ENCODE assay signal across 11 cellular contexts in the genomic region with DNA sequence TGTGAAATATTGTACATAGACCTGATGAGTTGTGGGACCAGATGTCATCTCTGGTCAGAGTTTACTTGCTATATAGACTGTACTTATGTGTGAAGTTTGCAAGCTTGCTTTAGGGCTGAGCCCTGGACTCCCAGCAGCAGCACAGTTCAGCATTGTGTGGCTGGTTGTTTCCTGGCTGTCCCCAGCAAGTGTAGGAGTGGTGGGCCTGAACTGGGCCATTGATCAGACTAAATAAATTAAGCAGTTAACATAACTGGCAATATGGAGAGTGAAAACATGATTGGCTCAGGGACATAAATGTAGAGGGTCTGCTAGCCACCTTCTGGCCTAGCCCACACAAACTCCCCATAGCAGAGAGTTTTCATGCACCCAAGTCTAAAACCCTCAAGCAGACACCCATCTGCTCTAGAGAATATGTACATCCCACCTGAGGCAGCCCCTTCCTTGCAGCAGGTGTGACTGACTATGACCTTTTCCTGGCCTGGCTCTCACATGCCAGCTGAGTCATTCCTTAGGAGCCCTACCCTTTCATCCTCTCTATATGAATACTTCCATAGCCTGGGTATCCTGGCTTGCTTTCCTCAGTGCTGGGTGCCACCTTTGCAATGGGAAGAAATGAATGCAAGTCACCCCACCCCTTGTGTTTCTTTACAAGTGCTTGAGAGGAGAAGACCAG. TPM values are rescaled to one million over a fixed set of nuclear protein-coding genes. Genes with fewer than 3 reads are reported as not detected.
DNase-seq lines count a peak whose midpoint lies in the region; ATAC-seq and TF ChIP-seq lines count a peak whose summit lies in the region.
"Had no signal": no experiment of that assay in that cellular context is flagged by ENCODE, and none has a peak within 500 bp of the region (broad histone marks: within the 10 kb centered on the region; RNA-seq: fewer than 3 reads in every experiment).

No MANE protein-coding gene starts in this region.

- POLR2A ChIA-PET in activated B cell treated with CpG ODN at 0.5 μM for 24 hours (lab: Charles Lee), result interaction anchor here (2.1 kb wide), 1 partner anchor 10 kb away, joined by 13 read pairs; no protein-coding TSS in a partner anchor

- H4K8ac ChIP-seq in trophoblast cell (ENCODE audit: low read depth, low read length), result no peak overlapping the region

- H3K14ac ChIP-seq in trophoblast cell (ENCODE audit: low read length), result no peak overlapping the region

- no peak overlapping the region for H4K91ac ChIP-seq in trophoblast cell (ENCODE audit: low read depth, low read length)

- H3K27me3 Mint-ChIP-seq in activated CD4-positive, alpha-beta T cell treated with anti-CD3 and anti-CD28 coated beads, Interleukin-2, amount 10 ng/mL, durations not matched to agents 24 days and 14 days, result no peaks in the 10 kb centered on the region
- H3K27me3 Mint-ChIP-seq in activated B cell treated with CpG ODN at 0.5 μM for 24 hours, result no peaks in the 10 kb centered on the region
- H3K27me3 Mint-ChIP-seq in stimulated activated memory B cell treated with anti-CD40 and anti-IgM and Interleukin-4, amounts not matched to agents 10 μg/mL and 1 μg/mL and 100 μg/mL, for 72 hours, result no peaks in the 10 kb centered on the region

- no peaks in the 10 kb centered on the region for H3K9me3 Mint-ChIP-seq in activated CD4-positive, alpha-beta T cell treated with anti-CD3 and anti-CD28 coated beads, Interleukin-2, amount 10 ng/mL, durations not matched to agents 24 days and 14 days
- H3K9me3 Mint-ChIP-seq in activated B cell treated with CpG ODN at 0.5 μM for 24 hours, result no peaks in the 10 kb centered on the region
- no peaks in the 10 kb centered on the region for H3K9me3 Mint-ChIP-seq in stimulated activated memory B cell treated with anti-CD40 and anti-IgM and Interleukin-4, amounts not matched to agents 10 μg/mL and 1 μg/mL and 100 μg/mL, for 72 hours

- no peak overlapping the region for H4K12ac ChIP-seq in trophoblast cell (ENCODE audit: low read depth, low read length)

- H3K4me3 ChIP-seq in trophoblast cell (ENCODE audit: low read depth, low read length), result no peak overlapping the region
- H3K4me3 ChIP-seq: tibial artery had no signal

- H3K9ac ChIP-seq in trophoblast cell (ENCODE audit: low read length), result no peak overlapping the region

- peaks cover 64% of the 10 kb centered on the region for H3K36me3 Mint-ChIP-seq in activated CD4-positive, alpha-beta T cell treated with anti-CD3 and anti-CD28 coated beads, Interleukin-2, amount 10 ng/mL, durations not matched to agents 24 days and 14 days (ENCODE audit: low read depth)
- H3K36me3 Mint-ChIP-seq in activated B cell treated with CpG ODN at 0.5 μM for 24 hours (ENCODE audit: low read depth), result peaks cover 79% of the 10 kb centered on the region
- H3K36me3 Mint-ChIP-seq in stimulated activated memory B cell treated with anti-CD40 and anti-IgM and Interleukin-4, amounts not matched to agents 10 μg/mL and 1 μg/mL and 100 μg/mL, for 72 hours, result peaks cover 17% of the 10 kb centered on the region

- H3K4me3 Mint-ChIP-seq in activated CD4-positive, alpha-beta T cell treated with anti-CD3 and anti-CD28 coated beads, Interleukin-2, amount 10 ng/mL, durations not matched to agents 24 days and 14 days, result peak overlapping the region; percentile 66
- no peak overlapping the region for H3K4me3 Mint-ChIP-seq in activated B cell treated with CpG ODN at 0.5 μM for 24 hours
- no peak overlapping the region for H3K4me3 Mint-ChIP-seq in stimulated activated memory B cell treated with anti-CD40 and anti-IgM and Interleukin-4, amounts not matched to agents 10 μg/mL and 1 μg/mL and 100 μg/mL, for 72 hours

- no peaks in the 10 kb centered on the region for H3K27me3 ChIP-seq in trophoblast cell (ENCODE audit: insufficient read depth, low read length)
- H3K27me3 ChIP-seq: tibial artery had no signal

- no peak overlapping the region for H3K18ac ChIP-seq in trophoblast cell (ENCODE audit: low read length)

- H3K4me1 Mint-ChIP-seq in activated CD4-positive, alpha-beta T cell treated with anti-CD3 and anti-CD28 coated beads, Interleukin-2, amount 10 ng/mL, durations not matched to agents 24 days and 14 days, result peaks cover 57% of the 10 kb centered on the region
- peaks cover 6% of the 10 kb centered on the region for H3K4me1 Mint-ChIP-seq in activated B cell treated with CpG ODN at 0.5 μM for 24 hours
- no peaks in the 10 kb centered on the region for H3K4me1 Mint-ChIP-seq in stimulated activated memory B cell treated with anti-CD40 and anti-IgM and Interleukin-4, amounts not matched to agents 10 μg/mL and 1 μg/mL and 100 μg/mL, for 72 hours

- no peak overlapping the region for H2AFZ ChIP-seq in trophoblast cell (ENCODE audit: insufficient read depth, low read length, poor library complexity)

- no peak for DNase-seq in activated CD4-positive, alpha-beta T cell treated with anti-CD3 and anti-CD28 coated beads, Interleukin-2, amount 10 ng/mL, durations not matched to agents 24 days and 14 days
- DNase-seq in activated CD4-positive, alpha-beta T cell treated with anti-CD3 and anti-CD28 coated beads, Interleukin-2, amount 50 U/mL, for 4 hours, result no peak
- no peak for DNase-seq in activated B cell treated with CpG ODN at 0.5 μM for 24 hours
- DNase-seq in epithelial cell of prostate (ENCODE audit: low read depth, low spot score), result no peak
- no peak for DNase-seq in trophoblast cell
- DNase-seq in SKM-1 treated with dmso at 0.1 percent for 144 hours (lab: John Stamatoyannopoulos, UW; ENCODE audit: unreplicated experiment), result no peak
- DNase-seq: anterior cingulate cortex, NCI-H226, tibial artery had no signal

- ATAC-seq in activated B cell treated with CpG ODN at 0.5 μM for 24 hours (ENCODE audit: low read depth) (no peak), HG03432 (IDR thresholded peaks at IDR 0.05; ENCODE audit: unreplicated experiment) (no peak)
- no peak for ATAC-seq in stimulated activated memory B cell treated with anti-CD40 and anti-IgM and Interleukin-4, amounts not matched to agents 10 μg/mL and 1 μg/mL and 100 μg/mL, for 72 hours

- H3K27ac Mint-ChIP-seq in activated CD4-positive, alpha-beta T cell treated with anti-CD3 and anti-CD28 coated beads, Interleukin-2, amount 10 ng/mL, durations not matched to agents 24 days and 14 days, result peak overlapping the region; percentile 96
- H3K27ac Mint-ChIP-seq in activated B cell treated with CpG ODN at 0.5 μM for 24 hours, result peak overlapping the region; percentile 20
- H3K27ac Mint-ChIP-seq in stimulated activated memory B cell treated with anti-CD40 and anti-IgM and Interleukin-4, amounts not matched to agents 10 μg/mL and 1 μg/mL and 100 μg/mL, for 72 hours, result peak overlapping the region; percentile 8

- no peaks in the 10 kb centered on the region for H3K79me2 ChIP-seq in trophoblast cell (ENCODE audit: control insufficient read depth, insufficient read depth, low read length, poor library complexity)

- H2BK120ac ChIP-seq in trophoblast cell (ENCODE audit: insufficient read depth, low read length, poor library complexity), result no peak overlapping the region

- no peak for TF ChIP-seq CTCF in activated B cell treated with CpG ODN at 0.5 μM for 24 hours (IDR thresholded peaks at IDR 0.05)

- H3K4me2 ChIP-seq in trophoblast cell (ENCODE audit: low read length), result no peak overlapping the region

- intact Hi-C loops in activated CD4-positive, alpha-beta T cell treated with anti-CD3 and anti-CD28 coated beads, Interleukin-2, amount 10 ng/mL, durations not matched to agents 24 days and 14 days (cut with micrococcal nuclease), result loop anchor here (1.0 kb wide), 1 partner anchor 10 kb away; no protein-coding TSS in a partner anchor
- intact Hi-C loops in activated B cell treated with CpG ODN at 0.5 μM for 24 hours (cut with micrococcal nuclease), result no loop called here

- H2AK5ac ChIP-seq in trophoblast cell (ENCODE audit: low read length), result no peak overlapping the region

- no peaks in the 10 kb centered on the region for H3K9me3 ChIP-seq in trophoblast cell (ENCODE audit: insufficient read depth, low read depth, low read length)
- H3K9me3 ChIP-seq: tibial artery had no signal

- H2BK5ac ChIP-seq in trophoblast cell (ENCODE audit: low read depth, low read length, poor library complexity), result no peak overlapping the region

- H3K27ac ChIP-seq in epithelial cell of prostate (peak overlapping the region; percentile 47), trophoblast cell (ENCODE audit: low read depth, low read length) (no peak overlapping the region)
- H3K27ac ChIP-seq: tibial artery had no signal

- H3K79me1 ChIP-seq in trophoblast cell (ENCODE audit: low read length), result peaks cover 3% of the 10 kb centered on the region

- H3K4ac ChIP-seq in trophoblast cell (ENCODE audit: low read depth, low read length), result no peak overlapping the region

- H3K36me3 ChIP-seq in trophoblast cell (ENCODE audit: control insufficient read depth in 1 of 2, insufficient read depth in 2 of 2, low read length in 2 of 2), result peaks cover 30 to 47% of the 10 kb centered on the region in 2 experiments

- CTCF ChIA-PET in activated B cell treated with CpG ODN at 0.5 μM for 24 hours (lab: Charles Lee), result interaction anchor here (1.7 kb wide), 1 partner anchor 9 kb away, joined by 4 read pairs; no protein-coding TSS in a partner anchor

- peaks cover 3 to 9% of the 10 kb centered on the region in 2 experiments for H3K4me1 ChIP-seq in trophoblast cell (ENCODE audit: control insufficient read depth in 1 of 2, insufficient read depth in 2 of 2, low read length in 2 of 2)

- no peak overlapping the region for H2BK12ac ChIP-seq in trophoblast cell (ENCODE audit: low read length)

- no peak overlapping the region for H3K23ac ChIP-seq in trophoblast cell (ENCODE audit: low read length)

RNA-seq across cellular contexts. Expression of a gene that starts 12.3 kb away (rescaled TPM):
- 12.4 TPM in 2 replicates for total RNA-seq in activated CD4-positive, alpha-beta T cell treated with anti-CD3 and anti-CD28 coated beads, Interleukin-2, amount 10 ng/mL, durations not matched to agents 24 days and 14 days
- total RNA-seq in activated B cell treated with CpG ODN at 0.5 μM for 24 hours, result 20.3 and 21.0 TPM in 2 replicates
- polyA plus RNA-seq in trophoblast cell (2013), result 3.7 and 4.0 TPM in 2 replicates

Comparison
In these comparisons a context has a peak if more than half of its experiments do, and no peak if none do; other contexts are left out.
1. H3K27ac Mint-ChIP-seq: peak in every context shown above with its lines; median percentile 96 in activated CD4-positive, alpha-beta T cell treated with anti-CD3 and anti-CD28 coated beads, Interleukin-2, amount 10 ng/mL, durations not matched to agents 24 days and 14 days; 20 in activated B cell treated with CpG ODN at 0.5 μM for 24 hours; 8 in stimulated activated memory B cell treated with anti-CD40 and anti-IgM and Interleukin-4, amounts not matched to agents 10 μg/mL and 1 μg/mL and 100 μg/mL, for 72 hours.